ENCODE assay signal across 12 cellular contexts in the genomic region with DNA sequence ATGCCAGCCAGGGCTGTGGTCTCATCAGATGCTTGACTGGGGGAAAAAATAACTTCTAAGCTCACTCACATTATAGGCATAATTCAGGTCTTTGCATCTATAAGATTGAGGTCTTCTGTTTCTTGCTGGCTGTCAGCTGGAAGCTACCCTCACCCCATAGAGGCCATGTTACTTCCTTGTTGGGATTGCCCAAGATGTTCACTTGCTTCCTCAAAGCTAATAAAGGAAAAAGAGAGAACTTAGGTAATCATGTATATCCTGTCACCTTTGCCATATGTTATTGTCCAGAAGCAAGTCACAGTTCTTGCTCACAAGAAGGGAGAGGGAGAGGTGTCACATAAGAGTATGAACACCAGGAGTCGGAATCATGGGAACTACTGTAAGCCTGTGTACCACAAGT. TPM values are rescaled to one million over a fixed set of nuclear protein-coding genes. Genes with fewer than 3 reads are reported as not detected.
"Had no signal": no experiment of that assay in that cellular context is flagged by ENCODE, and none has a peak within 500 bp of the region (broad histone marks: within the 10 kb centered on the region; RNA-seq: fewer than 3 reads in every experiment).

No MANE protein-coding gene starts in this region.

- DNase-seq: activated CD4-positive, alpha-beta T cell treated with anti-CD3 and anti-CD28 coated beads, Interleukin-2, amount 50 U/mL, for 4 hours; activated gamma-delta T cell; activated naive CD8-positive, alpha-beta T cell treated with anti-CD3 and anti-CD28 coated beads for 36 hours; activated T-cell treated with anti-CD3 and anti-CD28 coated beads, Interleukin-2, amount 50 U/mL, for 1 hour; dermis blood vessel endothelial cell; hippocampal formation; midbrain; naive B cell; uterus had no signal

- ATAC-seq: activated CD4-positive, CD25-positive, alpha-beta regulatory T cell treated with anti-CD3 and anti-CD28 coated beads, Interleukin-2, amount 50 U/mL, for 24 hours had no signal

- H3K36me3 ChIP-seq: uterus had no signal

- H3K27me3 ChIP-seq: uterus had no signal

- H3K4me3 ChIP-seq: lung, skin epidermis, uterus had no signal

- H3K4me1 ChIP-seq: uterus had no signal

- H3K27ac ChIP-seq: skin epidermis, uterus had no signal

- H3K9me3 ChIP-seq: uterus had no signal

RNA-seq across cellular contexts. Expression of a gene that starts 38.6 kb away (rescaled TPM):
- total RNA-seq: activated naive CD8-positive, alpha-beta T cell treated with anti-CD3 and anti-CD28 coated beads for 36 hours; dermis blood vessel endothelial cell; uterus had no signal
